8 cellular contexts compared by ENCODE assay signal in the genomic region with DNA sequence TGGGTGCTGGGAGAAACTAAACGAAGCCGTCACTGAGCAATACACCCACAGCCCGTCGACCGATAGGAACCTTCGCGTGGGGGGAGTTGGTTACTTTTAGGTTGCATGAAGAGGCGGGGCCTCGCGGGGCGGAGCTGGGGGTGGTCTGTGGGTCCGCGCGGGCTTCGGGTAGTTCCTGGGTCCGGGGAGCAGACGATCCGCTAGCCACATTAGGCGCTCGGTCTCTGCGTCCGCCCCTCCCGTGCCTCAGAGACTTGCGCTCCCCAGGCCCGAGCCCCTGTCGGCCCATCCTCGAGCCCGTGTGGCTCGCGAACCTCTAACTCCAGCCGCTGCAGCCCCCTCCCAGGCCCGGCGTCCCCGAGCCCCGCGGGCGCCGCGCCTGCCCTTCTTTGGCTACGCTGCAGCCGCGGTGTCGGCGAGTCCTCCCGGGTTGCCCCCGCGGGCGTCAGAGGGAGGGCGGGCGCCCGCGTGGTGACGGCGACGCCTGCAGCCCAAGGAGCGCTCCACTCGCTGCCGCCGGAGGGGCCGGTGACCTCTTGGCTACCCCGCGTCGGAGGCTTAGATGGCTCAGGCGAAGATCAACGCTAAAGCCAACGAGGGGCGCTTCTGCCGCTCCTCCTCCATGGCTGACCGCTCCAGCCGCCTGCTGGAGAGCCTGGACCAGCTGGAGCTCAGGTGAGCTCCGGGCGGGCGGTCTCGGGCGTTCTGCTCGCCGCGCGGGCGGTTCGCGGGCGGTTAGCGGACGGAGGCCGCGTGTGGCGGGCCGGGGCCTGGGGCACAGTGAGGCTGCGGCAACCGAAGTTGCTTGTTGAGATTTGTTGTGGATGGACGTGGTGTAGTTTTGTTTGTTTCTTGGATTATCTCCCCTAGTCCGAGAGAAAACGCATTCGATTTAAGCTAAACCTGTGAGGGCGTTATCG.
A peak's percentile ranks its signal among the peaks of the same experiment; 100 is the strongest.
DNase-seq lines count a peak whose midpoint lies in the region; ATAC-seq lines count a peak whose summit lies in the region.

A gene (plus strand): TSS at position 191 of the 920 bp plus-strand sequence. CDS start 372 bp downstream, at position 563.

- DNase-seq in AG08395 (ENCODE audit: low spot score) (peak; percentile 81), NCI-H345 (lab: John Stamatoyannopoulos, UW) (peak; percentile 82), islet precursor cell (peak; percentile 94)
- DNase-seq in activated CD4-positive, CD25-positive, alpha-beta regulatory T cell (lab: John Stamatoyannopoulos, UW): peak; percentile 67 to 81 (median 73)
- peak; percentile 81 for DNase-seq in central memory CD4-positive, alpha-beta T cell
- peak; percentile 87 for DNase-seq in stimulated activated CD4-positive, alpha-beta T cell treated with anti-CD3 and anti-CD28 coated beads, Interleukin-12 subunit alpha, Interleukin-12 subunit beta, amount 100 ng/mL, for 4 hours

- ATAC-seq in GM18870 (IDR thresholded peaks at IDR 0.05; ENCODE audit: unreplicated experiment): peak; percentile 81
- ATAC-seq in HG03108 (IDR thresholded peaks at IDR 0.05; ENCODE audit: unreplicated experiment): peak; percentile 91

Comparison
In these comparisons a context has a peak if more than half of its experiments do, and no peak if none do; other contexts are left out.
1. Peak in every context shown above with its lines: DNase-seq and ATAC-seq.